Comparison of ENCODE assay signal across 6 cellular contexts in the genomic region with DNA sequence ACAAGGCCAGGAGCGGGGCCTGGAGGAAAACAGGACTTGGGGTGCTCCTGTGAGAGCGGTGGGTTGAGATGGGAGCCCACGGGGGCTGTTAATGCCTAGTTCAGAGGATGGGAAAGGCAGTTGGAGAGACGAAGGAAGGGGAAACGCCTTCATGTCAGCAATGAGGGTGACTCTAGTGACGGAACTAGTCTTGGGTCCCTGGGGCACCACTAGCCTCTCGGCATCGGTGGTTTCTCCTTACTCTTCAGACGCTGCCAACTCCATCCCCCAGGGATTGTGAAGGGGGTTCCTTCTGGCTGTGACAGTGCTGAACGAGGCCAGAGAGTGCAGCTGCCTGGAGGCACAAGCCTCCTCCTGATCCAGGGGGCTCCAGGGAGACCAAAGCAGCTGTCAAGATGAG. TPM values are rescaled to one million over a fixed set of nuclear protein-coding genes. Genes with fewer than 3 reads are reported as not detected.
DNase-seq lines count a peak whose midpoint lies in the region; ATAC-seq lines count a peak whose summit lies in the region.

No MANE protein-coding gene starts in this region.

- peaks cover 31% of the 10 kb centered on the region for H3K36me3 Mint-ChIP-seq in activated T-helper 1 cell treated with anti-CD3 and anti-CD28 coated beads, Interleukin-12 subunit alpha, Interleukin-12 subunit beta, Interleukin-2, Interleukin-4 antibody, amounts not matched to agents 30 ng/mL and 10 ng/mL and 1 ng/mL, durations not matched to agents 14 hours and 24 hours and 36 hours (ENCODE audit: low read depth)

- peak overlapping the region; percentile 89 for H3K27ac Mint-ChIP-seq in activated T-helper 1 cell treated with anti-CD3 and anti-CD28 coated beads, Interleukin-12 subunit alpha, Interleukin-12 subunit beta, Interleukin-2, Interleukin-4 antibody, amounts not matched to agents 30 ng/mL and 10 ng/mL and 1 ng/mL, durations not matched to agents 14 hours and 24 hours and 36 hours

- peak overlapping the region; percentile 95 for H3K4me3 Mint-ChIP-seq in activated T-helper 1 cell treated with anti-CD3 and anti-CD28 coated beads, Interleukin-12 subunit alpha, Interleukin-12 subunit beta, Interleukin-2, Interleukin-4 antibody, amounts not matched to agents 30 ng/mL and 10 ng/mL and 1 ng/mL, durations not matched to agents 14 hours and 24 hours and 36 hours

- intact Hi-C loops in activated T-helper 1 cell treated with anti-CD3 and anti-CD28 coated beads, Interleukin-12 subunit alpha, Interleukin-12 subunit beta, Interleukin-2, Interleukin-4 antibody, amounts not matched to agents 30 ng/mL and 10 ng/mL and 1 ng/mL, durations not matched to agents 14 hours and 24 hours and 36 hours (cut with micrococcal nuclease) = loop anchor here (1.0 kb wide), 1 partner anchor 8 kb away; no protein-coding TSS in a partner anchor

- H3K4me1 Mint-ChIP-seq in activated T-helper 1 cell treated with anti-CD3 and anti-CD28 coated beads, Interleukin-12 subunit alpha, Interleukin-12 subunit beta, Interleukin-2, Interleukin-4 antibody, amounts not matched to agents 30 ng/mL and 10 ng/mL and 1 ng/mL, durations not matched to agents 14 hours and 24 hours and 36 hours (ENCODE audit: low read depth) = peaks cover 39% of the 10 kb centered on the region

- DNase-seq in DMS79 (lab: John Stamatoyannopoulos, UW) (peak; percentile 17), medulla oblongata (ENCODE audit: extremely low spot score) (peak; percentile 30), NCI-H2081 treated with DMSO at 0.1 percent for 48 hours (lab: John Stamatoyannopoulos, UW) (no peak), iPS-NIHi11 (ENCODE audit: low spot score) (no peak)
- no peak for DNase-seq in activated T-helper 1 cell treated with anti-CD3 and anti-CD28 coated beads, Interleukin-12 subunit alpha, Interleukin-12 subunit beta, Interleukin-2, Interleukin-4 antibody, amounts not matched to agents 30 ng/mL and 10 ng/mL and 1 ng/mL, durations not matched to agents 14 hours and 24 hours and 36 hours (ENCODE audit: low spot score)

- H3K9me3 Mint-ChIP-seq in activated T-helper 1 cell treated with anti-CD3 and anti-CD28 coated beads, Interleukin-12 subunit alpha, Interleukin-12 subunit beta, Interleukin-2, Interleukin-4 antibody, amounts not matched to agents 30 ng/mL and 10 ng/mL and 1 ng/mL, durations not matched to agents 14 hours and 24 hours and 36 hours = no peaks in the 10 kb centered on the region

- H3K27me3 Mint-ChIP-seq in activated T-helper 1 cell treated with anti-CD3 and anti-CD28 coated beads, Interleukin-12 subunit alpha, Interleukin-12 subunit beta, Interleukin-2, Interleukin-4 antibody, amounts not matched to agents 30 ng/mL and 10 ng/mL and 1 ng/mL, durations not matched to agents 14 hours and 24 hours and 36 hours (ENCODE audit: insufficient read depth) = no peaks in the 10 kb centered on the region

- ATAC-seq in GM21528 (IDR thresholded peaks at IDR 0.05; ENCODE audit: low FRiP score, unreplicated experiment) = no peak

RNA-seq across cellular contexts. Expression of a gene that starts 0.7 kb away (rescaled TPM):
- total RNA-seq in activated T-helper 1 cell treated with anti-CD3 and anti-CD28 coated beads, Interleukin-12 subunit alpha, Interleukin-12 subunit beta, Interleukin-2, Interleukin-4 antibody, amounts not matched to agents 30 ng/mL and 10 ng/mL and 1 ng/mL, durations not matched to agents 14 hours and 24 hours and 36 hours = 98.5 and 103 TPM in 2 replicates

RNA-seq across cellular contexts. Expression of a gene that starts 9.2 kb away (rescaled TPM):
- 0.34 and 0.37 TPM in 2 replicates for total RNA-seq in activated T-helper 1 cell treated with anti-CD3 and anti-CD28 coated beads, Interleukin-12 subunit alpha, Interleukin-12 subunit beta, Interleukin-2, Interleukin-4 antibody, amounts not matched to agents 30 ng/mL and 10 ng/mL and 1 ng/mL, durations not matched to agents 14 hours and 24 hours and 36 hours

RNA-seq across cellular contexts. Expression of a gene that starts 9.6 kb away (rescaled TPM):
- total RNA-seq in activated T-helper 1 cell treated with anti-CD3 and anti-CD28 coated beads, Interleukin-12 subunit alpha, Interleukin-12 subunit beta, Interleukin-2, Interleukin-4 antibody, amounts not matched to agents 30 ng/mL and 10 ng/mL and 1 ng/mL, durations not matched to agents 14 hours and 24 hours and 36 hours = 68.4 and 71.3 TPM in 2 replicates

RNA-seq across cellular contexts. Expression of a gene that starts 20.6 kb away (rescaled TPM):
- 66.5 and 69.5 TPM in 2 replicates for total RNA-seq in activated T-helper 1 cell treated with anti-CD3 and anti-CD28 coated beads, Interleukin-12 subunit alpha, Interleukin-12 subunit beta, Interleukin-2, Interleukin-4 antibody, amounts not matched to agents 30 ng/mL and 10 ng/mL and 1 ng/mL, durations not matched to agents 14 hours and 24 hours and 36 hours

RNA-seq across cellular contexts. Expression of a gene that starts 37.2 kb away (rescaled TPM):
- 42.5 and 44.5 TPM in 2 replicates for total RNA-seq in activated T-helper 1 cell treated with anti-CD3 and anti-CD28 coated beads, Interleukin-12 subunit alpha, Interleukin-12 subunit beta, Interleukin-2, Interleukin-4 antibody, amounts not matched to agents 30 ng/mL and 10 ng/mL and 1 ng/mL, durations not matched to agents 14 hours and 24 hours and 36 hours

Comparison
In these comparisons a context has a peak if more than half of its experiments do, and no peak if none do; other contexts are left out.
1. DNase-seq: peak in DMS79 (single experiment) and medulla oblongata (single experiment); none in activated T-helper 1 cell treated with anti-CD3 and anti-CD28 coated beads, Interleukin-12 subunit alpha, Interleukin-12 subunit beta, Interleukin-2, Interleukin-4 antibody, amounts not matched to agents 30 ng/mL and 10 ng/mL and 1 ng/mL, durations not matched to agents 14 hours and 24 hours and 36 hours (single experiment), NCI-H2081 treated with DMSO at 0.1 percent for 48 hours (single experiment) and iPS-NIHi11 (single experiment).